Comparison of ENCODE assay signal across 1 cellular context in the genomic region with DNA sequence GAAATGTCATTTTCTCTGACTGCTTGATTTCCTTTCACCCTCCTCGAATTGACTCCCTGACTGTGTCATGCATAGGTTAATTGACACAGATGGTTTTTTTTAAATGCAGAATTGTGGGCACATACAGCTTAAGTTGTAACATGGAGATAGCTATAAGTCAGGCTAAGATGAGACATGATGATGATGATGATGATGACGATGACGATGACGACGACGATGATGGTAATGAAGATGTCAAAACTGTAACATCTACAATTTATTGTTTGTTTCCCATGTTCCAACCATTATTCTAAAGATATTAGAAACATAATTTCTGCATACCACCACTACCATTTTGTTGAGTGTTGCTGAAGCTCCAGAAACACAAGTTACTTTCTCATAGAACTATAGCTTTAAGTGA.
TF ChIP-seq lines count a peak whose summit lies in the region.

No MANE protein-coding gene starts in this region.

TF ChIP-seq in HEK293, 187 proteins besides CTCF, POLR2A, EP300 and RAD21 (continued from another document):
- TF ChIP-seq ZNF513 (tag by site-specific recombination; IDR thresholded peaks at IDR 0.05) (peak; percentile 57; the same call in 1 of the 2 replicates), MYNN (tag by site-specific recombination; IDR thresholded peaks at IDR 0.05; ENCODE audit: borderline replicate concordance) (no peak), TRIM28 (IDR thresholded peaks at IDR 0.05; ENCODE audit: borderline replicate concordance, low read length) (no peak), PRDM4 (tag by site-specific recombination; IDR thresholded peaks at IDR 0.05) (no peak)
TF ChIP-seq in HEK293: peak in this region for 1.
